Comparison of ENCODE assay signal across 1 cellular context in the genomic region with DNA sequence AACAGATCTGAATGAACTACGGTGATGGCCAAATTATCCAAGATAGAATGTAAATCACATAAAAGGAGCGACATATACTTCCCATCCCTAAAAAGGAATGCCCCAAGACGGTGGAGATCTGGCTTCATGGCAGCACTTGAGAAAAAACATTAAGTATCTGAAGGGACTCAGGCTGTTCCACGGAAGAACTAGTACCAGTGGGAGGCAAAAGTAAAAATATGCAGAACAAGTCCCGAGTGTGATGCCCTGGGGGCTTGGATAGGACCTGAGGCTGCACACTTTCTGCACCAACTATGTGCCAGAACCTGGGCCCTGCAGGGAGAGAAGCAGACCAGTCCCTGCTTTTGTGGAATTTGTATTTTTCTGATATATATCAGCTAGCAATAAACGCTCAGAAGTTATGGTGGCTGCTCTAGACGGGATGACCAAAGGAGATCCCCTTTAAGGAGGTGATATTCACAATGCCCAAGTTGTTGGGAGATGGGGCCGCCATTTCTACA.
TF ChIP-seq lines count a peak whose summit lies in the region.

No MANE protein-coding gene starts in this region.

TF ChIP-seq in HCT116, 20 proteins besides CTCF, POLR2A, EP300 and RAD21:
- TF ChIP-seq SIN3A (IDR thresholded peaks at IDR 0.05; ENCODE audit: low read depth), result no peak
- no peak for TF ChIP-seq SP1 (IDR thresholded peaks at IDR 0.05; ENCODE audit: low read depth)
- TF ChIP-seq CBX3 (IDR thresholded peaks at IDR 0.05; ENCODE audit: low read depth), result no peak
- TF ChIP-seq ZNF274 (IDR thresholded peaks at IDR 0.05; ENCODE audit: low read depth, low read length), result no peak
- no peak for TF ChIP-seq SRF (IDR thresholded peaks at IDR 0.05; ENCODE audit: low read depth)
- TF ChIP-seq, protein P1, sequence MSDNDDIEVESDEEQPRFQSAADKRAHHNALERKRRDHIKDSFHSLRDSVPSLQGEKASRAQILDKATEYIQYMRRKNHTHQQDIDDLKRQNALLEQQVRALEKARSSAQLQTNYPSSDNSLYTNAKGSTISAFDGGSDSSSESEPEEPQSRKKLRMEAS (IDR thresholded peaks at IDR 0.05), result no peak
- TF ChIP-seq FOSL1 (IDR thresholded peaks at IDR 0.05; ENCODE audit: low read depth), result no peak
- TF ChIP-seq, protein P2, sequence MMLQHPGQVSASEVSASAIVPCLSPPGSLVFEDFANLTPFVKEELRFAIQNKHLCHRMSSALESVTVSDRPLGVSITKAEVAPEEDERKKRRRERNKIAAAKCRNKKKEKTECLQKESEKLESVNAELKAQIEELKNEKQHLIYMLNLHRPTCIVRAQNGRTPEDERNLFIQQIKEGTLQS (IDR thresholded peaks at IDR 0.05), result no peak
- no peak for TF ChIP-seq ZFX (IDR thresholded peaks at IDR 0.05)
- no peak for TF ChIP-seq EZH2 (IDR thresholded peaks at IDR 0.05)
- no peak for TF ChIP-seq ELF1 (IDR thresholded peaks at IDR 0.05; ENCODE audit: borderline replicate concordance, low read depth)
- no peak for TF ChIP-seq POLR2AphosphoS5 (IDR thresholded peaks at IDR 0.05; ENCODE audit: low read depth, low read length)
- TF ChIP-seq EGR1 (IDR thresholded peaks at IDR 0.05; ENCODE audit: low read depth), result no peak
- no peak for TF ChIP-seq TCF7L2 (IDR thresholded peaks at IDR 0.05; ENCODE audit: borderline replicate concordance, extremely low read depth, insufficient read depth, insufficient read length)
- TF ChIP-seq EZH2phosphoT487 (IDR thresholded peaks at IDR 0.05; ENCODE audit: borderline replicate concordance), result no peak
- TF ChIP-seq CEBPB (IDR thresholded peaks at IDR 0.05; ENCODE audit: low read depth), result no peak
- TF ChIP-seq YY1 (IDR thresholded peaks at IDR 0.05; ENCODE audit: extremely low read depth, insufficient replicate concordance, low read depth, low read length), result no peak
TF ChIP-seq in HCT116: peak in this region for 0.
